1 cellular context compared by ENCODE assay signal in the genomic region with DNA sequence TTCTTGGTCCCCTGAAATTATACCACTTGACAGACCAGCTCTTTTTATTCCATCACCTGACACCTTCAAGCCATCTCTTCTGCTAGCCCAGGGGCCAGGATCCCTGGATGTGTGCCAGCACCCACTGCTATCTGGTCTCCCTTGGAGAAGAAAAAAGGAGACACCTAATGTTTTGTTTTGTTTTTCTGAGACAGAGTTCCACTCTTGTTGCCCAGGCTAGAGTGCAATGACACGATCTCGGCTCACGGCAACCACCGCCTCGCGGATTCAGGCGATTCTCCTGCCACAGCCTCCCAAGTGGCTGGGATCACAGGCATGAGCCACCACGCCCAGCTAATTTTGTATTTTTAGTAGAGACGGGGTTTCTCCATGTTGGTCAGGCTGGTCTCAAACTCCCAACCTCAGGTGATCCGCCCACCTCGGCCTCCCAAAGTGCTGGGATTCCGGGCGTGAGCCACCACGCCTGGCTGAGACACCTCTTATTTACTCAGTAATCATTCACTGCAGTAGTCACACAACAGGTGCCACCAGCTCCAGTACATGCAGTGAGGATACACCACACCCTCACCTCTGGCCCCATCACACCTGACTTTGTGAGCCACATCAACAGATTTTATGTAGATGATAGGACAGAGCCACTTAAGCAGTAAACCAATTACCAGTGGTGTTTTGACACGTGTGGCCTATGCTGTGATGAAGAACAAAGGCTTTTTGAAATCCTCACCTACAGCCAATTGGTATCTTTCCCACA.
TF ChIP-seq lines count a peak whose summit lies in the region.

No MANE protein-coding gene starts in this region.

TF ChIP-seq in HepG2, 621 proteins besides CTCF, POLR2A, EP300 and RAD21:
- TF ChIP-seq PRDM10 (CRISPR knock-in tag; IDR thresholded peaks at IDR 0.05; ENCODE audit: low read depth) = no peak
- 0 out of 2 replicates have a peak, but pooled peaks have one; percentile 26 for TF ChIP-seq ZNF576 (CRISPR knock-in tag; IDR thresholded peaks at IDR 0.05)
- TF ChIP-seq ZNF761 (CRISPR knock-in tag; conservative IDR thresholded peaks at IDR 0.05) = no peak
- no peak for TF ChIP-seq ZNF33A (CRISPR knock-in tag; IDR thresholded peaks at IDR 0.05; ENCODE audit: borderline replicate concordance)
- TF ChIP-seq ZBTB38 (CRISPR knock-in tag; IDR thresholded peaks at IDR 0.05) = 0 out of 2 replicates have a peak, but pooled peaks have one; percentile 42
